Comparison of ENCODE assay signal across 8 cellular contexts in genomic region chr4:10180927-10181744, GRCh38.
DNase-seq lines count a peak whose midpoint lies in the region; ATAC-seq lines count a peak whose summit lies in the region.

No MANE protein-coding gene starts in this region.

- DNase-seq in AG08395 (ENCODE audit: low spot score): peak; percentile 57
- peak; percentile 42 for DNase-seq in SIG-M5 (lab: John Stamatoyannopoulos, UW)
- DNase-seq in right cardiac atrium: no peak
- no peak for DNase-seq in superior temporal gyrus (ENCODE audit: extremely low spot score)
- DNase-seq in LoVo (ENCODE audit: low spot score): no peak
- no peak for DNase-seq in DMS153 (lab: John Stamatoyannopoulos, UW)

- H3K4me1 ChIP-seq in right cardiac atrium (ENCODE audit: control insufficient read depth, insufficient read depth, low read length): peaks cover 3% of the 10 kb centered on the region

- H3K9me3 ChIP-seq in right cardiac atrium (ENCODE audit: control insufficient read depth, low read length): no peaks in the 10 kb centered on the region

- no peak overlapping the region for H3K4me3 ChIP-seq in right cardiac atrium (ENCODE audit: low read length)

- H3K27me3 ChIP-seq in right cardiac atrium (ENCODE audit: control insufficient read depth, insufficient read depth): no peaks in the 10 kb centered on the region

- peak overlapping the region; percentile 8 for H3K27ac ChIP-seq in right cardiac atrium (ENCODE audit: low read length)

- intact Hi-C loops in right cardiac atrium (cut with DNase I): no loop called here

- WGBS in right cardiac atrium: 22% methylated on average over 4 of the region's 4 CpGs

- ATAC-seq in GM18868 (IDR thresholded peaks at IDR 0.05; ENCODE audit: unreplicated experiment) (peak; percentile 88), HG03060 (IDR thresholded peaks at IDR 0.05; ENCODE audit: low read depth, unreplicated experiment) (peak; percentile 93), right cardiac atrium (peak; percentile 64 to 86)

Comparison
In these comparisons a context has a peak if more than half of its experiments do, and no peak if none do; other contexts are left out.
1. DNase-seq: peak in AG08395 (single experiment) and SIG-M5 (single experiment); none in right cardiac atrium (0 of 3), superior temporal gyrus (single experiment), LoVo (single experiment) and DMS153 (single experiment).
2. Peak in every context shown above with its lines, with median percentiles within 50 percentile points of each other: ATAC-seq.